ENCODE assay signal across 13 cellular contexts in the genomic region with DNA sequence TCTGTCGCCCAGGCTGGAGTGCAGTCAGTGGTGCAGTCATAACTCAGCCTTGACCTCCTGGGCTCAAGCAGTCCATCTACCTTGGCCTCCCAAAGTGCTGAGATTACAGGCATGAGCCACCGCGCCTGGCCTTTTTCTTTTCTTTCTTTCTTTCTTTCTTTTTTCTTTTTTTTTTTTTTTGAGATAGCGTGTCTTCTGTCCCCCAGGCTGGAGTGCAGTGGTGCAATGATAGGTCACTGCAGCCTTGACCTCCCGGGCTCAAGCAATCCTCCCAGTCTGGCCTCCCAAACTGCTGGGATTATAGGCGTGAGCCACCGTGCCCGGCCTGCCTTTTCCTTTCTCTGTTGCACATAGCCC. TPM values are rescaled to one million over a fixed set of nuclear protein-coding genes. Genes with fewer than 3 reads are reported as not detected.
DNase-seq lines count a peak whose midpoint lies in the region; ATAC-seq and TF ChIP-seq lines count a peak whose summit lies in the region.
"Not testable (repeated sequence)": the region's sequence is repeated elsewhere in the genome, so short reads cannot be mapped to it uniquely, and the experiment has no call there.
"Had no signal": no experiment of that assay in that cellular context is flagged by ENCODE, and none has a peak within 500 bp of the region (broad histone marks: within the 10 kb centered on the region; RNA-seq: fewer than 3 reads in every experiment).

No MANE protein-coding gene starts in this region.

- H3K9me3 Mint-ChIP-seq in CD4-positive, CD25-positive, alpha-beta regulatory T cell; activated CD4-positive, alpha-beta memory T cell treated with anti-CD3 and anti-CD28 coated beads for 36 hours; activated naive CD8-positive, alpha-beta T cell treated with anti-CD3 and anti-CD28 coated beads for 36 hours; mesothelial cell of epicardium; type B pancreatic cell: not testable (repeated sequence)

- not testable (repeated sequence) for H4K20me1 ChIP-seq in OCI-LY7 (ENCODE audit: insufficient read depth, low read length)

- peak overlapping the region in 2 of 4 donors; percentile 54 to 86 for H3K4me3 Mint-ChIP-seq in CD4-positive, CD25-positive, alpha-beta regulatory T cell
- H3K4me3 Mint-ChIP-seq in activated CD4-positive, alpha-beta memory T cell treated with anti-CD3 and anti-CD28 coated beads for 36 hours; activated naive CD8-positive, alpha-beta T cell treated with anti-CD3 and anti-CD28 coated beads for 36 hours; mesothelial cell of epicardium; type B pancreatic cell: not testable (repeated sequence)

- ATAC-seq in CD4-positive, CD25-positive, alpha-beta regulatory T cell (ENCODE audit: low read depth in 2 of 2); psoas muscle: not testable (repeated sequence)

- peaks cover 18% of the 10 kb centered on the region for H3K36me3 Mint-ChIP-seq in CD4-positive, CD25-positive, alpha-beta regulatory T cell
- H3K36me3 Mint-ChIP-seq in activated CD4-positive, alpha-beta memory T cell treated with anti-CD3 and anti-CD28 coated beads for 36 hours; mesothelial cell of epicardium; type B pancreatic cell: not testable (repeated sequence)
- peaks cover 13% of the 10 kb centered on the region for H3K36me3 Mint-ChIP-seq in activated naive CD8-positive, alpha-beta T cell treated with anti-CD3 and anti-CD28 coated beads for 36 hours

- intact Hi-C loops in OCI-LY7 (cut with micrococcal nuclease; ENCODE audit: unreplicated experiment) (loop anchor here (5.0 kb wide), 1 partner anchor 45 kb away; no protein-coding TSS in a partner anchor), esophagus squamous epithelium (cut with DNase I) (loop anchor here (10.0 kb wide), 1 partner anchor 47 kb away; no protein-coding TSS in a partner anchor)
- intact Hi-C loops in activated CD4-positive, alpha-beta memory T cell treated with anti-CD3 and anti-CD28 coated beads for 36 hours (cut with micrococcal nuclease); psoas muscle (cut with DNase I): not testable (repeated sequence)

- POLR2A ChIA-PET in OCI-LY7 (lab: Charles Lee) = interaction anchor here (0.6 kb wide), 1 partner anchor 10 kb away, joined by 3 read pairs; no protein-coding TSS in a partner anchor
- POLR2A ChIA-PET in activated CD4-positive, alpha-beta memory T cell treated with anti-CD3 and anti-CD28 coated beads for 36 hours (lab: Charles Lee) = not testable (repeated sequence)

- TF ChIP-seq POLR2A in esophagus squamous epithelium (IDR thresholded peaks at IDR 0.05) = not testable (repeated sequence)

- not testable (repeated sequence) for H3K9me3 ChIP-seq in CD4-positive, CD25-positive, alpha-beta regulatory T cell (ENCODE audit: control insufficient read depth in 2 of 2, low read length in 2 of 2); OCI-LY7 (ENCODE audit: low read length); esophagus squamous epithelium; psoas muscle

- not testable (repeated sequence) for H3K27me3 ChIP-seq in CD4-positive, CD25-positive, alpha-beta regulatory T cell (ENCODE audit: control insufficient read depth, insufficient read depth, low read length); esophagus squamous epithelium; psoas muscle (ENCODE audit: insufficient read depth in 3 of 3, low read length in 2 of 3)

- H3K36me3 ChIP-seq in CD4-positive, CD25-positive, alpha-beta regulatory T cell (ENCODE audit: control insufficient read depth, insufficient read depth, low read length) = peaks cover 20% of the 10 kb centered on the region
- H3K36me3 ChIP-seq in OCI-LY7 (ENCODE audit: insufficient read depth, low read length) (peaks cover 22% of the 10 kb centered on the region), esophagus squamous epithelium (peaks cover 0 to 41% (median 0%) of the 10 kb centered on the region in 3 donors), psoas muscle (ENCODE audit: insufficient read depth in 1 of 2, low read depth in 1 of 2) (peaks cover 0 to 38% of the 10 kb centered on the region in 2 donors)

- H2AFZ ChIP-seq in OCI-LY7 (ENCODE audit: low read length) = not testable (repeated sequence)

- not testable (repeated sequence) for H3K27ac ChIP-seq in CD4-positive, CD25-positive, alpha-beta regulatory T cell (ENCODE audit: insufficient read depth, low read length, poor library complexity, severe bottlenecking)
- peak overlapping the region; percentile 33 for H3K27ac ChIP-seq in OCI-LY7 (ENCODE audit: low read depth, low read length, poor library complexity, severe bottlenecking)
- peak overlapping the region in 3 of 4 donors; percentile 80 to 91 (median 91) for H3K27ac ChIP-seq in esophagus squamous epithelium
- peak overlapping the region; percentile 36 for H3K27ac ChIP-seq in psoas muscle

- H3K27ac Mint-ChIP-seq in CD4-positive, CD25-positive, alpha-beta regulatory T cell = peak overlapping the region in 2 of 3 donors; percentile 85 to 97
- H3K27ac Mint-ChIP-seq in activated CD4-positive, alpha-beta memory T cell treated with anti-CD3 and anti-CD28 coated beads for 36 hours = peak overlapping the region; percentile 42
- peak overlapping the region; percentile 52 for H3K27ac Mint-ChIP-seq in activated naive CD8-positive, alpha-beta T cell treated with anti-CD3 and anti-CD28 coated beads for 36 hours
- H3K27ac Mint-ChIP-seq in mesothelial cell of epicardium = peak overlapping the region; percentile 43
- H3K27ac Mint-ChIP-seq in type B pancreatic cell = peak overlapping the region; percentile 82

- CTCF ChIA-PET in OCI-LY7 (lab: Charles Lee; ENCODE audit: unreplicated experiment) = not testable (repeated sequence)
- CTCF ChIA-PET in activated CD4-positive, alpha-beta memory T cell treated with anti-CD3 and anti-CD28 coated beads for 36 hours (lab: Charles Lee) = interaction anchor here (0.5 to 1.4 kb wide), 6 partner anchors 10 to 72 kb away, joined by 3 to 5 read pairs (median 4); a partner anchor contains a TSS

- BruUV-seq in OCI-LY7 (replicated peaks; lab: Mats Ljungman, UMichigan) = not testable (repeated sequence)

- H3K4me3 ChIP-seq in CD4-positive, CD25-positive, alpha-beta regulatory T cell (ENCODE audit: low read depth, low read length); OCI-LY7 (ENCODE audit: low read depth, low read length, poor library complexity, severe bottlenecking); esophagus squamous epithelium; psoas muscle: not testable (repeated sequence)

- H3K27me3 Mint-ChIP-seq in CD4-positive, CD25-positive, alpha-beta regulatory T cell; activated CD4-positive, alpha-beta memory T cell treated with anti-CD3 and anti-CD28 coated beads for 36 hours; activated naive CD8-positive, alpha-beta T cell treated with anti-CD3 and anti-CD28 coated beads for 36 hours; mesothelial cell of epicardium (ENCODE audit: low read depth); type B pancreatic cell: not testable (repeated sequence)

- TF ChIP-seq CTCF in OCI-LY7 (conservative IDR thresholded peaks at IDR 0.05; ENCODE audit: low read length); esophagus squamous epithelium (IDR thresholded peaks at IDR 0.05); mesothelial cell of epicardium (IDR thresholded peaks at IDR 0.05; ENCODE audit: unreplicated experiment); psoas muscle (IDR thresholded peaks at IDR 0.05); type B pancreatic cell (conservative IDR thresholded peaks at IDR 0.05): not testable (repeated sequence)

- not testable (repeated sequence) for H3K9me2 ChIP-seq in OCI-LY7 (ENCODE audit: insufficient read depth, low read length)

- H3K4me1 Mint-ChIP-seq in CD4-positive, CD25-positive, alpha-beta regulatory T cell = peaks cover 5 to 71% (median 37%) of the 10 kb centered on the region in 4 donors
- peaks cover 51% of the 10 kb centered on the region for H3K4me1 Mint-ChIP-seq in activated CD4-positive, alpha-beta memory T cell treated with anti-CD3 and anti-CD28 coated beads for 36 hours (ENCODE audit: low read depth)
- H3K4me1 Mint-ChIP-seq in activated naive CD8-positive, alpha-beta T cell treated with anti-CD3 and anti-CD28 coated beads for 36 hours = peaks cover 31% of the 10 kb centered on the region
- H3K4me1 Mint-ChIP-seq in mesothelial cell of epicardium = peaks cover 34% of the 10 kb centered on the region
- H3K4me1 Mint-ChIP-seq in type B pancreatic cell (ENCODE audit: unreplicated experiment) = peaks cover 14% of the 10 kb centered on the region

- not testable (repeated sequence) for DNase-seq in CD4-positive, CD25-positive, alpha-beta regulatory T cell; OCI-LY7 (ENCODE audit: low spot score); activated CD4-positive, alpha-beta memory T cell treated with anti-CD3 and anti-CD28 coated beads for 36 hours; activated naive CD8-positive, alpha-beta T cell treated with anti-CD3 and anti-CD28 coated beads for 36 hours; esophagus squamous epithelium (lab: John Stamatoyannopoulos, UW); mesothelial cell of epicardium (ENCODE audit: low spot score in 2 of 2, unreplicated experiment in 2 of 2); psoas muscle; type B pancreatic cell (ENCODE audit: extremely low spot score, unreplicated experiment)

- H3K79me2 ChIP-seq in OCI-LY7 (ENCODE audit: insufficient read depth, low read depth, low read length) = not testable (repeated sequence)

- not testable (repeated sequence) for H3K4me2 ChIP-seq in OCI-LY7 (ENCODE audit: low read length)

- H3K4me1 ChIP-seq in CD4-positive, CD25-positive, alpha-beta regulatory T cell (ENCODE audit: control insufficient read depth, insufficient read depth, low read length, poor library complexity, severe bottlenecking) = peaks cover 55% of the 10 kb centered on the region
- H3K4me1 ChIP-seq in OCI-LY7 (ENCODE audit: insufficient read depth, low read length, poor library complexity, severe bottlenecking) = peaks cover 32% of the 10 kb centered on the region
- peaks cover 32 to 93% (median 51%) of the 10 kb centered on the region in 3 donors for H3K4me1 ChIP-seq in esophagus squamous epithelium
- peaks cover 58% of the 10 kb centered on the region for H3K4me1 ChIP-seq in psoas muscle

- 63 to 78% methylated on average over 8 of the region's 8 CpGs for WGBS in esophagus squamous epithelium, 2 donors
- WGBS in psoas muscle, 3 donors = 77 to 88% (median 77%) methylated on average over 8 of the region's 8 CpGs

RNA-seq across cellular contexts. Expression of a gene that starts 19.9 kb away (rescaled TPM):
- total RNA-seq in CD4-positive, CD25-positive, alpha-beta regulatory T cell = 51.4 TPM
- polyA plus RNA-seq in CD4-positive, CD25-positive, alpha-beta regulatory T cell = 100 to 1,000 TPM; 196 to 238 (median 218) TPM
- total RNA-seq in OCI-LY7 (2014; rRNA removed; shearing (Covaris generic)) = 282 and 301 TPM in 2 replicates
- total RNA-seq in OCI-LY7 (2022) (137 and 141 TPM in 2 replicates), esophagus squamous epithelium (100 to 1,000 TPM; 262 to 379 (median 295) TPM), mesothelial cell of epicardium (117 to 122 TPM (median 119 TPM) in 3 replicates), psoas muscle (100 to 1,000 TPM; 216 to 306 (median 287) TPM), type B pancreatic cell (ENCODE audit: low replicate concordance) (137 and 188 TPM in 2 replicates)
- total RNA-seq in activated CD4-positive, alpha-beta memory T cell treated with anti-CD3 and anti-CD28 coated beads for 36 hours = 100 to 1,000 TPM; 118 to 130 TPM
- 100 to 1,000 TPM; 128 to 129 TPM for total RNA-seq in activated naive CD8-positive, alpha-beta T cell treated with anti-CD3 and anti-CD28 coated beads for 36 hours
- polyA plus RNA-seq in psoas muscle = 100 to 1,000 TPM; 488 to 805 (median 716) TPM

RNA-seq across cellular contexts. Expression of a gene that starts 22.6 kb away (rescaled TPM):
- total RNA-seq in CD4-positive, CD25-positive, alpha-beta regulatory T cell = 159 TPM
- 100 to 1,000 TPM; 304 to 351 (median 335) TPM for polyA plus RNA-seq in CD4-positive, CD25-positive, alpha-beta regulatory T cell
- total RNA-seq in OCI-LY7 (2014; rRNA removed; shearing (Covaris generic)) = 52.3 and 81.4 TPM in 2 replicates
- 128 and 130 TPM in 2 replicates for total RNA-seq in OCI-LY7 (2022)
- 100 to 1,000 TPM; 120 TPM for total RNA-seq in activated CD4-positive, alpha-beta memory T cell treated with anti-CD3 and anti-CD28 coated beads for 36 hours
- total RNA-seq in activated naive CD8-positive, alpha-beta T cell treated with anti-CD3 and anti-CD28 coated beads for 36 hours = 10 to 100 TPM; 86.1 to 88.7 TPM
- 100 to 1,000 TPM; 130 to 290 (median 190) TPM for total RNA-seq in esophagus squamous epithelium
- total RNA-seq in mesothelial cell of epicardium = 111 to 116 TPM (median 115 TPM) in 3 replicates
- total RNA-seq in psoas muscle = 100 to 1,000 TPM; 111 to 209 (median 158) TPM
- 100 to 1,000 TPM in 2 of 3 donors, 10 to 100 TPM in 1; 77.8 to 145 (median 136) TPM for polyA plus RNA-seq in psoas muscle
- total RNA-seq in type B pancreatic cell (ENCODE audit: low replicate concordance) = 171 and 240 TPM in 2 replicates

RNA-seq across cellular contexts. Expression of a gene that starts 30.9 kb away (rescaled TPM):
- 0.25 TPM for total RNA-seq in CD4-positive, CD25-positive, alpha-beta regulatory T cell
- polyA plus RNA-seq in CD4-positive, CD25-positive, alpha-beta regulatory T cell = not detected
- 45.7 and 51.1 TPM in 2 replicates for total RNA-seq in OCI-LY7 (2014; rRNA removed; shearing (Covaris generic))
- total RNA-seq in OCI-LY7 (2022) (22.5 and 27.4 TPM in 2 replicates), esophagus squamous epithelium (not detected), mesothelial cell of epicardium (not detected in 3 replicates), psoas muscle (not detected), type B pancreatic cell (ENCODE audit: low replicate concordance) (not detected in 2 replicates)
- under 1 TPM; 0.33 to 0.85 TPM for total RNA-seq in activated CD4-positive, alpha-beta memory T cell treated with anti-CD3 and anti-CD28 coated beads for 36 hours
- under 1 TPM; 0.64 to 0.84 TPM for total RNA-seq in activated naive CD8-positive, alpha-beta T cell treated with anti-CD3 and anti-CD28 coated beads for 36 hours
- under 1 TPM in 2 of 3 donors, not detected in 1; 0.03 to 0.04 TPM for polyA plus RNA-seq in psoas muscle
- total RNA-seq: bronchial epithelial cell, H4, left ventricle myocardium superior, thoracic aorta had no signal
- polyA plus RNA-seq: aorta had no signal

RNA-seq across cellular contexts. Expression of a gene that starts 33.8 kb away (rescaled TPM):
- total RNA-seq in CD4-positive, CD25-positive, alpha-beta regulatory T cell = 754 TPM
- 100 to 1,000 TPM; 302 to 349 (median 332) TPM for polyA plus RNA-seq in CD4-positive, CD25-positive, alpha-beta regulatory T cell
- 62.9 and 76.7 TPM in 2 replicates for total RNA-seq in OCI-LY7 (2014; rRNA removed; shearing (Covaris generic))
- total RNA-seq in OCI-LY7 (2022) (51.7 and 63.7 TPM in 2 replicates), esophagus squamous epithelium (100 to 1,000 TPM; 182 to 294 (median 224) TPM), mesothelial cell of epicardium (106 to 113 TPM (median 110 TPM) in 3 replicates), psoas muscle (100 to 1,000 TPM in 1 of 4 donors, 10 to 100 TPM in 3; 32.6 to 105 (median 42.6) TPM), type B pancreatic cell (ENCODE audit: low replicate concordance) (142 and 277 TPM in 2 replicates)
- total RNA-seq in activated CD4-positive, alpha-beta memory T cell treated with anti-CD3 and anti-CD28 coated beads for 36 hours = 10 to 100 TPM; 71.2 to 76.5 TPM
- total RNA-seq in activated naive CD8-positive, alpha-beta T cell treated with anti-CD3 and anti-CD28 coated beads for 36 hours = 10 to 100 TPM; 45.0 to 45.7 TPM
- 10 to 100 TPM; 20.8 to 32.0 (median 24.4) TPM for polyA plus RNA-seq in psoas muscle

RNA-seq across cellular contexts. Expression of a gene that starts 56.1 kb away (rescaled TPM):
- 37.5 TPM for total RNA-seq in CD4-positive, CD25-positive, alpha-beta regulatory T cell
- polyA plus RNA-seq in CD4-positive, CD25-positive, alpha-beta regulatory T cell = 10 to 100 TPM; 44.0 to 62.0 (median 55.7) TPM
- total RNA-seq in OCI-LY7 (2014; rRNA removed; shearing (Covaris generic)) = 18.5 and 26.9 TPM in 2 replicates
- 37.6 and 38.3 TPM in 2 replicates for total RNA-seq in OCI-LY7 (2022)
- total RNA-seq in activated CD4-positive, alpha-beta memory T cell treated with anti-CD3 and anti-CD28 coated beads for 36 hours = 10 to 100 TPM; 31.5 to 35.2 TPM
- total RNA-seq in activated naive CD8-positive, alpha-beta T cell treated with anti-CD3 and anti-CD28 coated beads for 36 hours = 10 to 100 TPM; 22.5 to 24.8 TPM
- 100 to 1,000 TPM; 147 to 432 (median 243) TPM for total RNA-seq in esophagus squamous epithelium
- 108 to 111 TPM (median 111 TPM) in 3 replicates for total RNA-seq in mesothelial cell of epicardium
- 10 to 100 TPM; 37.9 to 45.3 (median 43.2) TPM for total RNA-seq in psoas muscle
- polyA plus RNA-seq in psoas muscle = 10 to 100 TPM; 45.3 to 63.5 (median 50.8) TPM
- total RNA-seq in type B pancreatic cell (ENCODE audit: low replicate concordance) = 123 and 308 TPM in 2 replicates

Comparison
In these comparisons a context has a peak if more than half of its experiments do, and no peak if none do; other contexts are left out.
1. RNA of a gene that starts 30.9 kb away (total RNA-seq): 22.5 to 51.1 TPM in OCI-LY7; 0.33 to 0.85 TPM in activated CD4-positive, alpha-beta memory T cell treated with anti-CD3 and anti-CD28 coated beads for 36 hours, 0.64 to 0.84 TPM in activated naive CD8-positive, alpha-beta T cell treated with anti-CD3 and anti-CD28 coated beads for 36 hours, 0.25 TPM in CD4-positive, CD25-positive, alpha-beta regulatory T cell (single experiment), not detected in mesothelial cell of epicardium, not detected in psoas muscle, not detected in esophagus squamous epithelium and not detected in type B pancreatic cell; every median in the first group is over 10 times any median in the second.
2. Peak in every context shown above with its lines, with median percentiles within 50 percentile points of each other: H3K27ac Mint-ChIP-seq.